In genomic region chr7:101363196-101363733, GRCh38 we compare ENCODE assay signal across 9 cellular contexts. TPM values are rescaled to one million over a fixed set of nuclear protein-coding genes. Genes with fewer than 3 reads are reported as not detected.
DNase-seq lines count a peak whose midpoint lies in the region; ATAC-seq and TF ChIP-seq lines count a peak whose summit lies in the region.
"Had no signal": no experiment of that assay in that cellular context is flagged by ENCODE, and none has a peak within 500 bp of the region (broad histone marks: within the 10 kb centered on the region; RNA-seq: fewer than 3 reads in every experiment).

No MANE protein-coding gene starts in this region.

- ATAC-seq in GM21447 (IDR thresholded peaks at IDR 0.05; ENCODE audit: unreplicated experiment), result no peak
- no peak for ATAC-seq in GM19452 (IDR thresholded peaks at IDR 0.05; ENCODE audit: unreplicated experiment)

- no peaks in the 10 kb centered on the region for H3K9me3 Mint-ChIP-seq in dendritic cell treated with granulocyte-macrophage colony-stimulating factor and Interleukin-4, amounts not matched to agents 40 ng/mL and 50 ng/mL, for 4 days

- H3K4me1 ChIP-seq in stomach, result peaks cover 15 to 22% (median 20%) of the 10 kb centered on the region in 4 donors

- H3K27ac ChIP-seq in stomach, result peak overlapping the region in 1 of 5 donors; percentile 66

- no peaks in the 10 kb centered on the region for H3K36me3 ChIP-seq in stomach

- H3K4me1 Mint-ChIP-seq in dendritic cell treated with granulocyte-macrophage colony-stimulating factor and Interleukin-4, amounts not matched to agents 40 ng/mL and 50 ng/mL, for 4 days (ENCODE audit: low read depth), result peaks cover 11% of the 10 kb centered on the region

- no peak for TF ChIP-seq CTCF in HFF-Myc (IDR thresholded peaks at IDR 0.05; ENCODE audit: low read depth, low read length, missing control alignments)
- TF ChIP-seq CTCF in lower leg skin (IDR thresholded peaks at IDR 0.05), result no peak
- no peak for TF ChIP-seq CTCF in stomach (IDR thresholded peaks at IDR 0.05)

- H3K27me3 ChIP-seq in stomach, result peaks cover 0 to 72% (median 25%) of the 10 kb centered on the region in 3 donors

- peaks cover 67% of the 10 kb centered on the region for H3K27me3 Mint-ChIP-seq in dendritic cell treated with granulocyte-macrophage colony-stimulating factor and Interleukin-4, amounts not matched to agents 40 ng/mL and 50 ng/mL, for 4 days

- no peaks in the 10 kb centered on the region for H3K36me3 Mint-ChIP-seq in dendritic cell treated with granulocyte-macrophage colony-stimulating factor and Interleukin-4, amounts not matched to agents 40 ng/mL and 50 ng/mL, for 4 days (ENCODE audit: low read depth)

- TF ChIP-seq POLR2A in lower leg skin (IDR thresholded peaks at IDR 0.05) (no peak), stomach (IDR thresholded peaks at IDR 0.05) (no peak)

- intact Hi-C loops in dendritic cell treated with granulocyte-macrophage colony-stimulating factor and Interleukin-4, amounts not matched to agents 40 ng/mL and 50 ng/mL, for 4 days (cut with micrococcal nuclease), result no loop called here
- intact Hi-C loops in lower leg skin (cut with DNase I; ENCODE audit: low total_unique reads) (no loop called here), stomach (cut with DNase I; ENCODE audit: low total_unique reads) (no loop called here)

- H3K9me3 ChIP-seq in stomach, result no peaks in the 10 kb centered on the region

- WGBS in lower leg skin, 2 donors, result 0% methylated on average over 4 of the region's 46 CpGs; no CpG with 5 or more reads in 1 of the 2 donors
- WGBS in stomach, 5 donors, result 0 to 4% (median 2%) methylated on average over 8 to 44 of the region's 46 CpGs

- DNase-seq in HFF-Myc (ENCODE audit: extremely low read depth, low read depth), result no peak
- no peak for DNase-seq in lower leg skin (ENCODE audit: low spot score in 2 of 2)
- no peak for DNase-seq in stomach
- DNase-seq in NCI-H510A treated with DMSO at 0.1 percent for 48 hours (lab: John Stamatoyannopoulos, UW), result no peak
- no peak for DNase-seq in SIG-M5 treated with dmso at 0.1 percent for 504 hours (lab: John Stamatoyannopoulos, UW; ENCODE audit: unreplicated experiment)

- TF ChIP-seq EP300 in stomach (IDR thresholded peaks at IDR 0.05), result no peak

- H3K4me3 Mint-ChIP-seq in dendritic cell treated with granulocyte-macrophage colony-stimulating factor and Interleukin-4, amounts not matched to agents 40 ng/mL and 50 ng/mL, for 4 days, result peak overlapping the region; percentile 68

- peak overlapping the region; percentile 50 for H3K4me3 ChIP-seq in HFF-Myc (replicated peaks; ENCODE audit: low read depth, low read length)
- H3K4me3 ChIP-seq in lower leg skin (ENCODE audit: low read depth, poor library complexity, severe bottlenecking), result peak overlapping the region; percentile 15
- H3K4me3 ChIP-seq in stomach, result peak overlapping the region; percentile 53 to 57 (median 54)

- no peak overlapping the region for H3K27ac Mint-ChIP-seq in dendritic cell treated with granulocyte-macrophage colony-stimulating factor and Interleukin-4, amounts not matched to agents 40 ng/mL and 50 ng/mL, for 4 days

RNA-seq across cellular contexts. Expression of gene COL26A1, which starts 0.6 kb away (rescaled TPM):
- total RNA-seq in lower leg skin, result under 1 TPM in 1 of 4 donors, not detected in 3; 0.06 TPM
- under 1 TPM in 1 of 5 donors, not detected in 4; 0.55 TPM for total RNA-seq in stomach
- under 1 TPM in 2 of 3 donors, not detected in 1; 0.20 to 0.31 TPM for polyA plus RNA-seq in stomach
- total RNA-seq: LHCN-M2 had no signal

RNA-seq across cellular contexts. Expression of gene IFT22, which starts 41.7 kb away (rescaled TPM):
- total RNA-seq in lower leg skin (10 to 100 TPM; 10.7 to 15.7 (median 12.5) TPM), stomach (10 to 100 TPM in 4 of 5 donors, 1 to 10 TPM in 1; 4.6 to 36.4 (median 13.4) TPM)
- polyA plus RNA-seq in stomach, result 10 to 100 TPM; 20.5 to 31.2 (median 22.6) TPM
